ENCODE assay signal across 13 cellular contexts in genomic region chr12:112087851-112088250, GRCh38.
"Had no signal": no experiment of that assay in that cellular context is flagged by ENCODE, and none has a peak within 500 bp of the region (broad histone marks: within the 10 kb centered on the region; RNA-seq: fewer than 3 reads in every experiment).

No MANE protein-coding gene starts in this region.

- H3K4me1 Mint-ChIP-seq: nephron had no signal

- H3K4me3 ChIP-seq: esophagus muscularis mucosa, psoas muscle, right lobe of liver had no signal

- H3K27ac ChIP-seq: esophagus muscularis mucosa, psoas muscle, right lobe of liver had no signal

- H3K27me3 ChIP-seq: esophagus muscularis mucosa, right lobe of liver had no signal

- H3K27me3 Mint-ChIP-seq: activated T-helper 17 cell treated with anti-CD3 and anti-CD28 coated beads, Interleukin-2, amount 50 U/mL, for 72 hours; stimulated activated naive B cell treated with anti-CD40 and anti-IgM and Interleukin-4, amounts not matched to agents 10 μg/mL and 1 μg/mL and 100 μg/mL, for 72 hours; type B pancreatic cell had no signal

- ATAC-seq: activated naive CD4-positive, alpha-beta T cell treated with anti-CD3 and anti-CD28 coated beads, Interleukin-2, amount 50 U/mL, for 72 hours; activated T-helper 17 cell treated with anti-CD3 and anti-CD28 coated beads, Interleukin-2, amount 50 U/mL, for 72 hours; psoas muscle; right lobe of liver; stimulated activated naive B cell treated with anti-CD40 and anti-IgM and Interleukin-4, amounts not matched to agents 10 μg/mL and 1 μg/mL and 100 μg/mL, for 72 hours had no signal

- H3K9me3 ChIP-seq: esophagus muscularis mucosa, psoas muscle, right lobe of liver had no signal

- DNase-seq: activated CD4-positive, CD25-positive, alpha-beta regulatory T cell treated with anti-CD3 and anti-CD28 coated beads, Interleukin-2, amount 50 U/mL, for 72 hours; anterior cingulate cortex; foreskin fibroblast; glutamatergic neuron; psoas muscle; right lobe of liver; stimulated activated CD4-positive, alpha-beta T cell treated with anti-CD3 and anti-CD28 coated beads, Interleukin-2, amount 100 ng/mL, for 24 hours; stimulated activated naive B cell treated with anti-CD40 and anti-IgM and Interleukin-4, amounts not matched to agents 10 μg/mL and 1 μg/mL and 100 μg/mL, for 72 hours had no signal

- H3K27ac Mint-ChIP-seq: activated T-helper 17 cell treated with anti-CD3 and anti-CD28 coated beads, Interleukin-2, amount 50 U/mL, for 72 hours; stimulated activated naive B cell treated with anti-CD40 and anti-IgM and Interleukin-4, amounts not matched to agents 10 μg/mL and 1 μg/mL and 100 μg/mL, for 72 hours; type B pancreatic cell had no signal

- H3K4me3 Mint-ChIP-seq: activated T-helper 17 cell treated with anti-CD3 and anti-CD28 coated beads, Interleukin-2, amount 50 U/mL, for 72 hours; nephron; stimulated activated naive B cell treated with anti-CD40 and anti-IgM and Interleukin-4, amounts not matched to agents 10 μg/mL and 1 μg/mL and 100 μg/mL, for 72 hours; type B pancreatic cell had no signal

- H3K9me3 Mint-ChIP-seq: activated naive CD4-positive, alpha-beta T cell treated with anti-CD3 and anti-CD28 coated beads, Interleukin-2, amount 50 U/mL, for 72 hours; activated T-helper 17 cell treated with anti-CD3 and anti-CD28 coated beads, Interleukin-2, amount 50 U/mL, for 72 hours; nephron; type B pancreatic cell had no signal

- H3K4me1 ChIP-seq: esophagus muscularis mucosa, psoas muscle, right lobe of liver had no signal
